ENCODE assay signal across 1 cellular context in genomic region chr9:127855522-127855921, GRCh38.
TF ChIP-seq lines count a peak whose summit lies in the region.

No MANE protein-coding gene starts in this region.

TF ChIP-seq in IMR-90, 13 proteins besides CTCF, POLR2A, EP300 and RAD21:
- no peak for TF ChIP-seq BHLHE40 (IDR thresholded peaks at IDR 0.05; ENCODE audit: low read depth, low read length)
- TF ChIP-seq FOS (IDR thresholded peaks at IDR 0.05; ENCODE audit: low read depth, low read length): no peak
- no peak for TF ChIP-seq NFE2L2 (IDR thresholded peaks at IDR 0.05; ENCODE audit: low read depth, low read length)
- TF ChIP-seq MXI1 (IDR thresholded peaks at IDR 0.05; ENCODE audit: borderline replicate concordance, low read depth, low read length): no peak
- TF ChIP-seq RFX5 (IDR thresholded peaks at IDR 0.05; ENCODE audit: low read depth, low read length): no peak
- TF ChIP-seq USF2 (IDR thresholded peaks at IDR 0.05; ENCODE audit: low read depth, low read length): no peak
- no peak for TF ChIP-seq MAFK (IDR thresholded peaks at IDR 0.05; ENCODE audit: low read depth, low read length)
- TF ChIP-seq CHD1 (IDR thresholded peaks at IDR 0.05; ENCODE audit: low read depth, low read length): no peak
- TF ChIP-seq MAZ (IDR thresholded peaks at IDR 0.05; ENCODE audit: borderline replicate concordance, low read depth, low read length): no peak
- no peak for TF ChIP-seq SMC3 (IDR thresholded peaks at IDR 0.05; ENCODE audit: low read depth, low read length)
- TF ChIP-seq CEBPB (IDR thresholded peaks at IDR 0.05; ENCODE audit: low read depth, low read length): no peak
- TF ChIP-seq ELK1 (IDR thresholded peaks at IDR 0.05; ENCODE audit: borderline replicate concordance, low read depth, low read length): no peak
- no peak for TF ChIP-seq RCOR1 (IDR thresholded peaks at IDR 0.05; ENCODE audit: insufficient replicate concordance, low read length)
